ENCODE assay signal across 9 cellular contexts in genomic region chr11:12175694-12176241, GRCh38.
DNase-seq lines count a peak whose midpoint lies in the region; ATAC-seq, FAIRE-seq and TF ChIP-seq lines count a peak whose summit lies in the region.
"Had no signal": no experiment of that assay in that cellular context is flagged by ENCODE, and none has a peak within 500 bp of the region (broad histone marks: within the 10 kb centered on the region; RNA-seq: fewer than 3 reads in every experiment).

No MANE protein-coding gene starts in this region.

- TF ChIP-seq CTCF in astrocyte of the spinal cord (IDR thresholded peaks at IDR 0.05; ENCODE audit: low read depth, low read length) (no peak), omental fat pad (IDR thresholded peaks at IDR 0.05) (no peak)

- no peak for FAIRE-seq in frontal cortex (lab: Jason Lieb, UNC)

- DNase-seq in G401 (ENCODE audit: low spot score) (peak; percentile 16), LoVo (ENCODE audit: low spot score) (peak; percentile 63), astrocyte of the spinal cord (ENCODE audit: low read depth, low spot score) (peak; percentile 93), omental fat pad (ENCODE audit: low spot score) (no peak), frontal cortex (ENCODE audit: low spot score in 2 of 2) (no peak), HT-29 (ENCODE audit: low spot score) (no peak), NCI-H187 treated with DMSO at 0.1 percent for 48 hours (lab: John Stamatoyannopoulos, UW) (no peak)
- DNase-seq: upper lobe of left lung had no signal

- peak; percentile 78 for ATAC-seq in omental fat pad (ENCODE audit: low FRiP score)
- no peak for ATAC-seq in HG03097 (IDR thresholded peaks at IDR 0.05; ENCODE audit: low FRiP score, unreplicated experiment)

- H3K4me3 ChIP-seq in astrocyte of the spinal cord (ENCODE audit: low read depth, low read length): no peak overlapping the region
- H3K4me3 ChIP-seq: upper lobe of left lung had no signal

- in situ Hi-C loops in G401 (cut with HindIII; ENCODE audit: low sequenced_read_pairs) (no loop called here), astrocyte of the spinal cord (cut with HindIII; ENCODE audit: low sequenced_read_pairs) (no loop called here)

Comparison
In these comparisons a context has a peak if more than half of its experiments do, and no peak if none do; other contexts are left out.
1. DNase-seq: peak in G401 (single experiment), LoVo (single experiment) and astrocyte of the spinal cord (single experiment); none in omental fat pad (single experiment), frontal cortex (0 of 2), HT-29 (single experiment) and NCI-H187 treated with DMSO at 0.1 percent for 48 hours (single experiment).